In the genomic region with DNA sequence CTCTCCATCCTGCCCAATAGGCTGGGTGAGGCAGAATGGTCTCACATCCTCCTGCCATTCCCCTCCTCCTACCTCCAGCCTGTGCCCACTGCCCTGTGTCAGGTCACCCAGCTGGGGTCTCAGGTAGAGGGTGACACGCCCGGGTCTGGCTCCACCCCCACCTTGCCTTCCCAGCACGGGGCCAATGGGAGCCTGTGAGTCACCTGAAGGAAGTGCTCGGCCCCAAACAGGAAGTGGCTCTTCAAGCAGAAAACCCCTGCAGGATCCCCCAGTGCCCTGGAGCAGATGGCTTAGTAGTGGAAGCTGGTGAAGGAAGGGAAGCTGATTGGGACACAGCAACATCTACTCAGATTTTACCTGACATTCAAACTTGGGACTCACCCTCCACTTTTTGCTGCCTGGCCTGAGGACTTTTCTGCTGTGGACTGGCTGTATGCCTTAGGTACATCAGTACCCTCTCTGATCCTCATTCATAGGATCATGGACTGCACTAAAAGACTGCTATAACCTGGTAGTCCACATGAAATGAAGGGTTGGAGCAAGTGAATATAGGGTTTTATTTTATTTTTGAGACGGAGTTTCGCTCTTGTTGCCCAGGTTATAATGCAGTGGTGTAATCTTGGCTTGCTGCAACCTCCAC, we compare ENCODE assay signal across 8 cellular contexts.
DNase-seq lines count a peak whose midpoint lies in the region; ATAC-seq lines count a peak whose summit lies in the region.

No MANE protein-coding gene starts in this region.

- DNase-seq in COLO668 (lab: John Stamatoyannopoulos, UW; ENCODE audit: unreplicated experiment) (peak; percentile 2), NCI-H446 treated with DMSO at 0.1 percent for 48 hours (lab: John Stamatoyannopoulos, UW) (no peak), DMS 273 treated with DMSO at 0.1 percent for 48 hours (lab: John Stamatoyannopoulos, UW) (no peak)
- DNase-seq in activated naive CD8-positive, alpha-beta T cell treated with anti-CD3 and anti-CD28 coated beads, Interleukin-2, amount 50 U/mL, for 16 hours (ENCODE audit: low read depth, low spot score) = peak; percentile 15
- DNase-seq in stimulated activated CD4-positive, alpha-beta T cell treated with anti-CD3 and anti-CD28 coated beads, TNF-alpha, amount 100 ng/mL, for 1 hour (ENCODE audit: low read depth in 3 of 3, low spot score in 1 of 3) = peak; percentile 22 to 43 (median 42)

- no peaks in the 10 kb centered on the region for H3K27me3 Mint-ChIP-seq in T-helper 1 cell treated with Interleukin-12 subunit alpha and Interleukin-12 subunit beta and Interleukin-4 antibody, amounts not matched to agents 30 μg/mL and 1 μg/mL, for 36 hours (ENCODE audit: low read depth)

- peak; percentile 58 for ATAC-seq in HG02798 (IDR thresholded peaks at IDR 0.05; ENCODE audit: poor library complexity, unreplicated experiment)
- ATAC-seq in GM19324 (IDR thresholded peaks at IDR 0.05; ENCODE audit: low FRiP score, unreplicated experiment) = no peak

- H3K27ac Mint-ChIP-seq in T-helper 1 cell treated with Interleukin-12 subunit alpha and Interleukin-12 subunit beta and Interleukin-4 antibody, amounts not matched to agents 30 μg/mL and 1 μg/mL, for 36 hours = peak overlapping the region; percentile 92

- no peaks in the 10 kb centered on the region for H3K36me3 Mint-ChIP-seq in T-helper 1 cell treated with Interleukin-12 subunit alpha and Interleukin-12 subunit beta and Interleukin-4 antibody, amounts not matched to agents 30 μg/mL and 1 μg/mL, for 36 hours (ENCODE audit: low read depth)

- no peaks in the 10 kb centered on the region for H3K9me3 Mint-ChIP-seq in T-helper 1 cell treated with Interleukin-12 subunit alpha and Interleukin-12 subunit beta and Interleukin-4 antibody, amounts not matched to agents 30 μg/mL and 1 μg/mL, for 36 hours

- H3K4me3 Mint-ChIP-seq in T-helper 1 cell treated with Interleukin-12 subunit alpha and Interleukin-12 subunit beta and Interleukin-4 antibody, amounts not matched to agents 30 μg/mL and 1 μg/mL, for 36 hours = peak overlapping the region; percentile 77

- H3K4me1 Mint-ChIP-seq in T-helper 1 cell treated with Interleukin-12 subunit alpha and Interleukin-12 subunit beta and Interleukin-4 antibody, amounts not matched to agents 30 μg/mL and 1 μg/mL, for 36 hours (ENCODE audit: low read depth) = peaks cover 20% of the 10 kb centered on the region

Comparison
In these comparisons a context has a peak if more than half of its experiments do, and no peak if none do; other contexts are left out.
1. DNase-seq: peak in COLO668 (single experiment), activated naive CD8-positive, alpha-beta T cell treated with anti-CD3 and anti-CD28 coated beads, Interleukin-2, amount 50 U/mL, for 16 hours (single experiment) and stimulated activated CD4-positive, alpha-beta T cell treated with anti-CD3 and anti-CD28 coated beads, TNF-alpha, amount 100 ng/mL, for 1 hour (3 of 3); none in NCI-H446 treated with DMSO at 0.1 percent for 48 hours (single experiment) and DMS 273 treated with DMSO at 0.1 percent for 48 hours (single experiment).